Comparison of ENCODE assay signal across 23 cellular contexts in genomic region chr9:23934291-23934690, GRCh38.
"Had no signal": no experiment of that assay in that cellular context is flagged by ENCODE, and none has a peak within 500 bp of the region (broad histone marks: within the 10 kb centered on the region; RNA-seq: fewer than 3 reads in every experiment).

No MANE protein-coding gene starts in this region.

- H3K9me3 ChIP-seq: esophagus squamous epithelium, testis, uterus had no signal

- H3K4me1 ChIP-seq: esophagus squamous epithelium, right lobe of liver, testis, uterus had no signal

- H3K27ac ChIP-seq: esophagus squamous epithelium, right lobe of liver, testis, uterus had no signal

- H3K27me3 ChIP-seq: esophagus squamous epithelium, right lobe of liver, testis, uterus had no signal

- H3K36me3 Mint-ChIP-seq: activated CD8-positive, alpha-beta memory T cell treated with anti-CD3 and anti-CD28 coated beads, Interleukin-2, amount 10 ng/mL, durations not matched to agents 7 days and 5 days; activated naive CD4-positive, alpha-beta T cell treated with anti-CD3 and anti-CD28 coated beads, Interleukin-2, amount 50 U/mL, for 72 hours; natural killer cell; type B pancreatic cell had no signal

- H3K4me3 Mint-ChIP-seq: activated B cell treated with CpG ODN at 0.5 μM for 24 hours; activated CD8-positive, alpha-beta memory T cell treated with anti-CD3 and anti-CD28 coated beads, Interleukin-2, amount 10 ng/mL, durations not matched to agents 7 days and 5 days; activated CD8-positive, alpha-beta T cell treated with anti-CD3 and anti-CD28 coated beads, Interleukin-2, amount 10 ng/mL, durations not matched to agents 7 days and 5 days; central memory CD8-positive, alpha-beta T cell; dendritic cell treated with granulocyte-macrophage colony-stimulating factor and Interleukin-4, amounts not matched to agents 40 ng/mL and 50 ng/mL, for 4 days; natural killer cell; T-helper 17 cell; type B pancreatic cell had no signal

- DNase-seq: activated B cell treated with CpG ODN at 0.5 μM for 24 hours; activated CD4-positive, alpha-beta T cell treated with anti-CD3 and anti-CD28 coated beads, Interleukin-2, amount 50 U/mL, for 1 hour; activated CD8-positive, alpha-beta memory T cell treated with anti-CD3 and anti-CD28 coated beads, Interleukin-2, amount 10 ng/mL, durations not matched to agents 7 days and 5 days; activated CD8-positive, alpha-beta T cell treated with anti-CD3 and anti-CD28 coated beads, Interleukin-2, amount 10 ng/mL, durations not matched to agents 7 days and 5 days; activated T-cell treated with anti-CD3 and anti-CD28 coated beads, Interleukin-2, amount 50 U/mL, for 48 hours; esophagus squamous epithelium; foreskin melanocyte; left cardiac atrium; natural killer cell; right lobe of liver; stimulated activated CD4-positive, alpha-beta T cell treated with anti-CD3 and anti-CD28 coated beads, Interleukin-2, amount 100 ng/mL, for 48 hours; stimulated activated naive CD8-positive, alpha-beta T cell treated with anti-CD3 and anti-CD28 coated beads, Interleukin-15, Interleukin-2, amounts not matched to agents 100 U/mL and 50 U/mL, for 24 hours; T-helper 17 cell; T1000; testis; uterus had no signal

- H3K4me3 ChIP-seq: esophagus squamous epithelium, right lobe of liver, testis, uterus had no signal

- H3K27me3 Mint-ChIP-seq: activated B cell treated with CpG ODN at 0.5 μM for 24 hours; activated CD8-positive, alpha-beta memory T cell treated with anti-CD3 and anti-CD28 coated beads, Interleukin-2, amount 10 ng/mL, durations not matched to agents 7 days and 5 days; central memory CD8-positive, alpha-beta T cell; dendritic cell treated with granulocyte-macrophage colony-stimulating factor and Interleukin-4, amounts not matched to agents 40 ng/mL and 50 ng/mL, for 4 days; T-helper 17 cell; type B pancreatic cell had no signal

- H3K27ac Mint-ChIP-seq: activated B cell treated with CpG ODN at 0.5 μM for 24 hours; activated CD8-positive, alpha-beta memory T cell treated with anti-CD3 and anti-CD28 coated beads, Interleukin-2, amount 10 ng/mL, durations not matched to agents 7 days and 5 days; activated CD8-positive, alpha-beta T cell treated with anti-CD3 and anti-CD28 coated beads, Interleukin-2, amount 10 ng/mL, durations not matched to agents 7 days and 5 days; activated naive CD4-positive, alpha-beta T cell treated with anti-CD3 and anti-CD28 coated beads, Interleukin-2, amount 50 U/mL, for 72 hours; activated T-helper 2 cell treated with anti-CD3 and anti-CD28 coated beads, Interferon-gamma antibody, Interleukin-2, Interleukin-4, amounts not matched to agents 10 μg/mL and 5 μg/mL and 100 μg/mL, durations not matched to agents 14 hours and 24 hours and 36 hours; dendritic cell treated with granulocyte-macrophage colony-stimulating factor and Interleukin-4, amounts not matched to agents 40 ng/mL and 50 ng/mL, for 4 days; natural killer cell; T-helper 17 cell; type B pancreatic cell had no signal

- H3K4me1 Mint-ChIP-seq: activated B cell treated with CpG ODN at 0.5 μM for 24 hours; activated CD8-positive, alpha-beta memory T cell treated with anti-CD3 and anti-CD28 coated beads, Interleukin-2, amount 10 ng/mL, durations not matched to agents 7 days and 5 days; central memory CD8-positive, alpha-beta T cell; natural killer cell; T-helper 17 cell had no signal

- FAIRE-seq: bronchial epithelial cell, keratinocyte had no signal

- H3K36me3 ChIP-seq: esophagus squamous epithelium, right lobe of liver, uterus had no signal

- H3K9me3 Mint-ChIP-seq: activated B cell treated with CpG ODN at 0.5 μM for 24 hours; central memory CD8-positive, alpha-beta T cell; dendritic cell treated with granulocyte-macrophage colony-stimulating factor and Interleukin-4, amounts not matched to agents 40 ng/mL and 50 ng/mL, for 4 days; type B pancreatic cell had no signal
